Comparison of ENCODE assay signal across 11 cellular contexts in the genomic region with DNA sequence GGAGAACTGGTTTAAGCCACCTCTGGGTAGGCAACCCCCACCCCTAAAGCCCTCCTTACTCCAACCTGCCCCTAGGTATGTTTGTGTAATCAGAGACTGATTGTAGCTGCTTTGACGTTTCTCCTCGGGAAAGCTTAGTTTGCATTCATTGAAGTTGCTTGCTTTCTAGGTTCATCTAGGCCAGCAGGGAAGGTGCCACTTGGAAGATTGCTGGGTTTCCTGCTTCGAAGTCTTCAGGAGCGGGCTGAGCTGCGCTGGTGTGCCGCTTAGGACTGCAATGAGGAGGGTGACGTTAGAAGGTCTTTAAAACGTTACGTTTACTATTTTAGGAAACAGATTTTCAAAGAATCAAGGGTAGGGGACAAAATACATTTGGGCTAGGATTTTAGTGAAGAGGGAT.
DNase-seq lines count a peak whose midpoint lies in the region; ATAC-seq and TF ChIP-seq lines count a peak whose summit lies in the region.
"Had no signal": no experiment of that assay in that cellular context is flagged by ENCODE, and none has a peak within 500 bp of the region (broad histone marks: within the 10 kb centered on the region; RNA-seq: fewer than 3 reads in every experiment).

No MANE protein-coding gene starts in this region.

- POLR2A ChIA-PET in CD4-positive, alpha-beta T cell (lab: Charles Lee), result interaction anchor here (0.9 to 5.4 kb wide), 18 partner anchors 10 to 332 kb away, joined by 3 to 66 read pairs (median 8); a partner anchor contains a TSS
- POLR2A ChIA-PET in IMR-90 (lab: Charles Lee; ENCODE audit: unreplicated experiment), result interaction anchor here (2.0 kb wide), 1 partner anchor 94 kb away, joined by 7 read pairs; no protein-coding TSS in a partner anchor
- POLR2A ChIA-PET in naive thymus-derived CD4-positive, alpha-beta T cell (lab: Charles Lee), result interaction anchor here (0.7 to 3.4 kb wide), 10 partner anchors 10 to 212 kb away, joined by 3 to 12 read pairs (median 6); a partner anchor contains a TSS

- peak overlapping the region; percentile 87; the same call in 1 of the 2 replicates for H3K9ac ChIP-seq in IMR-90 (ENCODE audit: low read depth, low read length)

- peak overlapping the region; percentile 52; the same call in 1 of the 2 replicates for H2AK5ac ChIP-seq in IMR-90 (ENCODE audit: low read depth, low read length)

- peak overlapping the region; percentile 99 for H3K23ac ChIP-seq in IMR-90 (ENCODE audit: low read depth, low read length)

- H3K79me1 ChIP-seq in IMR-90 (ENCODE audit: low read depth in 1 of 2, low read length in 2 of 2), result peaks cover 0 to 25% of the 10 kb centered on the region in 2 experiments; a peak in 2 of 4 replicates

- BruUV-seq in IMR-90 (replicated peaks; lab: Mats Ljungman, UMichigan), result no TSS peak

- peak overlapping the region; percentile 98 for H3K56ac ChIP-seq in IMR-90 (ENCODE audit: extremely low read depth, insufficient read depth, low read length)

- TF ChIP-seq POLR2A in IMR-90 (IDR thresholded peaks at IDR 0.05; ENCODE audit: low read depth, low read length), result no peak
- no peak for TF ChIP-seq POLR2A in breast epithelium (IDR thresholded peaks at IDR 0.05)

- intact Hi-C loops in CD4-positive, alpha-beta T cell (cut with DNase I, micrococcal nuclease), result loop anchor here (2.0 to 10.0 kb wide), 5 partner anchors 93 to 541 kb away; a partner anchor contains a TSS
- intact Hi-C loops in IMR-90 (cut with micrococcal nuclease), result loop anchor here (5.0 kb wide), 2 partner anchors 196 to 391 kb away; no protein-coding TSS in a partner anchor
- intact Hi-C loops in breast epithelium (cut with DNase I; ENCODE audit: low total_unique reads), result no loop called here
- intact Hi-C loops in naive thymus-derived CD4-positive, alpha-beta T cell (cut with micrococcal nuclease), result loop anchor here (2.0 to 5.0 kb wide), 9 partner anchors 181 to 591 kb away; a partner anchor contains a TSS
- intact Hi-C loops in aorta (cut with DNase I), result no loop called here

- peak overlapping the region; percentile 96 for H4K91ac ChIP-seq in IMR-90 (ENCODE audit: insufficient read depth, low read depth, low read length)

- peak overlapping the region; percentile 22 for H2AK9ac ChIP-seq in IMR-90 (replicated peaks; ENCODE audit: low read depth, low read length, poor library complexity)

- TF ChIP-seq CTCF in CD4-positive, alpha-beta T cell (IDR thresholded peaks at IDR 0.05), result no peak
- TF ChIP-seq CTCF in IMR-90 (conservative IDR thresholded peaks at IDR 0.05; ENCODE audit: low read depth, low read length) (no peak), breast epithelium (IDR thresholded peaks at IDR 0.05) (no peak)

- H3K4ac ChIP-seq in IMR-90 (ENCODE audit: low read depth, low read length), result peak overlapping the region; percentile 99

- DNase-seq in CD4-positive, alpha-beta T cell, result no peak
- peak; percentile 33 for DNase-seq in IMR-90
- DNase-seq in breast epithelium (ENCODE audit: low spot score in 2 of 2), result no peak
- DNase-seq in naive thymus-derived CD4-positive, alpha-beta T cell, result peak in 1 of 9 donors; percentile 19
- DNase-seq in ureter (ENCODE audit: low spot score), result no peak
- DNase-seq in DMS153 treated with DMSO at 0.1 percent for 48 hours (lab: John Stamatoyannopoulos, UW; ENCODE audit: unreplicated experiment), result no peak
- no peak for DNase-seq in GM19240 (ENCODE audit: insufficient read length, low spot score)
- DNase-seq in aorta, result no peak
- DNase-seq: GDM1, T1000 had no signal

- no peaks in the 10 kb centered on the region for H3K9me3 Mint-ChIP-seq in CD4-positive, alpha-beta T cell
- H3K9me3 Mint-ChIP-seq in naive thymus-derived CD4-positive, alpha-beta T cell, result peaks cover 0 to 8% (median 0%) of the 10 kb centered on the region in 11 donors

- peaks cover 55% of the 10 kb centered on the region for H3K27me3 ChIP-seq in CD4-positive, alpha-beta T cell (ENCODE audit: control insufficient read depth, insufficient read depth, low read length)
- H3K27me3 ChIP-seq in IMR-90 (ENCODE audit: control insufficient read depth, insufficient read depth, low read length), result no peaks in the 10 kb centered on the region
- no peaks in the 10 kb centered on the region for H3K27me3 ChIP-seq in breast epithelium
- H3K27me3 ChIP-seq in naive thymus-derived CD4-positive, alpha-beta T cell (ENCODE audit: control insufficient read depth in 2 of 2, insufficient read depth in 2 of 2, low read length in 2 of 2), result peaks cover 0 to 32% of the 10 kb centered on the region in 2 donors
- H3K27me3 ChIP-seq in aorta (ENCODE audit: control insufficient read depth in 1 of 2, insufficient read depth in 2 of 2, low read length in 1 of 2), result peaks cover 0 to 3% of the 10 kb centered on the region in 2 donors

- H2AFZ ChIP-seq in IMR-90 (replicated peaks; ENCODE audit: low read length, poor library complexity), result peak overlapping the region; percentile 77

- TF ChIP-seq RAD21 in IMR-90 (IDR thresholded peaks at IDR 0.05; ENCODE audit: low read length), result no peak

- peaks cover 37% of the 10 kb centered on the region for H3K4me1 Mint-ChIP-seq in CD4-positive, alpha-beta T cell (ENCODE audit: low read depth)
- H3K4me1 Mint-ChIP-seq in naive thymus-derived CD4-positive, alpha-beta T cell, result peaks cover 16 to 50% (median 29%) of the 10 kb centered on the region in 7 donors

- peak overlapping the region; percentile 54 to 98 for H4K8ac ChIP-seq in IMR-90 (ENCODE audit: low read depth in 2 of 2, low read length in 2 of 2)

- H3K4me3 ChIP-seq in IMR-90 (ENCODE audit: insufficient read depth, low read depth, low read length) (peak overlapping the region; percentile 73; the same call in 1 of the 2 replicates), breast epithelium (peak overlapping the region; percentile 59 to 80 (median 77)), aorta (ENCODE audit: low read length in 2 of 2) (no peak overlapping the region)
- peak overlapping the region; percentile 89 for H3K4me3 ChIP-seq in naive thymus-derived CD4-positive, alpha-beta T cell (ENCODE audit: low read length)

- peak overlapping the region; percentile 83 for H3K27ac Mint-ChIP-seq in CD4-positive, alpha-beta T cell
- peak overlapping the region; percentile 21 to 94 (median 64) for H3K27ac Mint-ChIP-seq in naive thymus-derived CD4-positive, alpha-beta T cell

- H3K14ac ChIP-seq in IMR-90 (replicated peaks; ENCODE audit: low read depth, low read length), result peak overlapping the region; percentile 27

- H3K18ac ChIP-seq in IMR-90 (ENCODE audit: low read depth, low read length), result peak overlapping the region; percentile 8; the same call in 1 of the 2 replicates

- H3K4me3 Mint-ChIP-seq in CD4-positive, alpha-beta T cell, result peak overlapping the region; percentile 92
- peak overlapping the region; percentile 88 to 98 (median 92) for H3K4me3 Mint-ChIP-seq in naive thymus-derived CD4-positive, alpha-beta T cell

- H3K4me1 ChIP-seq in IMR-90 (ENCODE audit: control insufficient read depth, insufficient read depth, low read length), result peaks cover 3% of the 10 kb centered on the region
- no peaks in the 10 kb centered on the region for H3K4me1 ChIP-seq in breast epithelium
- peaks cover 14 to 23% of the 10 kb centered on the region in 2 donors for H3K4me1 ChIP-seq in naive thymus-derived CD4-positive, alpha-beta T cell (ENCODE audit: control insufficient read depth in 2 of 2, insufficient read depth in 2 of 2, low read length in 2 of 2)
- H3K4me1 ChIP-seq in aorta (ENCODE audit: control insufficient read depth in 1 of 2, insufficient read depth in 2 of 2, low read length in 2 of 2), result no peaks in the 10 kb centered on the region

- H3K9me1 ChIP-seq in IMR-90 (ENCODE audit: insufficient read depth, low read length), result peaks cover 9% of the 10 kb centered on the region

- H2BK20ac ChIP-seq in IMR-90 (ENCODE audit: low read depth, low read length), result peak overlapping the region; percentile 77

- peaks cover 15% of the 10 kb centered on the region for H3K36me3 Mint-ChIP-seq in CD4-positive, alpha-beta T cell (ENCODE audit: low read depth)
- peaks cover 0 to 5% (median 0%) of the 10 kb centered on the region in 5 donors for H3K36me3 Mint-ChIP-seq in naive thymus-derived CD4-positive, alpha-beta T cell

- peak overlapping the region; percentile 94; the same call in 2 of the 3 replicates for H2BK15ac ChIP-seq in IMR-90 (ENCODE audit: low read depth, low read length)

- no peak overlapping the region for H3K27ac ChIP-seq in CD4-positive, alpha-beta T cell (ENCODE audit: low read depth, low read length)
- peak overlapping the region; percentile 51; the same call in 1 of the 2 replicates for H3K27ac ChIP-seq in IMR-90 (ENCODE audit: insufficient read depth, low read length)
- peak overlapping the region; percentile 86 to 89 for H3K27ac ChIP-seq in breast epithelium
- H3K27ac ChIP-seq in naive thymus-derived CD4-positive, alpha-beta T cell (ENCODE audit: low read depth, low read length), result no peak overlapping the region
- H3K27ac ChIP-seq in aorta (ENCODE audit: low read depth in 1 of 2, low read length in 2 of 2), result no peak overlapping the region

- peaks cover 87% of the 10 kb centered on the region for H3K27me3 Mint-ChIP-seq in CD4-positive, alpha-beta T cell
- H3K27me3 Mint-ChIP-seq in naive thymus-derived CD4-positive, alpha-beta T cell, result peaks cover 48 to 73% (median 63%) of the 10 kb centered on the region in 5 donors

- in situ Hi-C loops in IMR-90 (cut with MboI; ENCODE audit: low sequenced_read_pairs), result loop anchor here (10.0 kb wide), 1 partner anchor 389 kb away; no protein-coding TSS in a partner anchor

- peak overlapping the region; percentile 13; the same call in 1 of the 2 replicates for H4K5ac ChIP-seq in IMR-90 (ENCODE audit: low read depth, low read length)

- WGBS in IMR-90 (ENCODE audit: extremely low coverage in 2 of 2, insufficient read length in 1 of 2), 2 experiments, result 39% methylated on average over 5 of the region's 9 CpGs; no CpG with 5 or more reads in 1 of the 2 experiments
- WGBS in aorta, 2 donors, result 18 to 21% methylated on average over 9 of the region's 9 CpGs

- ATAC-seq in CD4-positive, alpha-beta T cell (ENCODE audit: poor library complexity), result no peak
- ATAC-seq in IMR-90 (ENCODE audit: low read depth), result no peak
- no peak for ATAC-seq in naive thymus-derived CD4-positive, alpha-beta T cell
- ATAC-seq in aorta (ENCODE audit: low FRiP score), result no peak

- H2BK5ac ChIP-seq in IMR-90 (ENCODE audit: low read depth, low read length, poor library complexity, severe bottlenecking), result peak overlapping the region; percentile 37

- H3K4me2 ChIP-seq in IMR-90 (ENCODE audit: low read depth, low read length), result peak overlapping the region; percentile 65; the same call in 1 of the 2 replicates

- CTCF ChIA-PET in CD4-positive, alpha-beta T cell (lab: Charles Lee), result interaction anchor here (0.8 to 3.6 kb wide), 11 partner anchors 8 to 1035 kb away, joined by 3 to 12 read pairs (median 5); a partner anchor contains a TSS
- CTCF ChIA-PET in IMR-90 (lab: Yijun Ruan, JAX), result interaction anchor here (1.2 to 1.5 kb wide), 2 partner anchors 92 to 120 kb away, joined by 3 read pairs; a partner anchor contains a TSS
- CTCF ChIA-PET in naive thymus-derived CD4-positive, alpha-beta T cell (lab: Charles Lee), result interaction anchor here (0.6 to 1.7 kb wide), 6 partner anchors 180 to 260 kb away, joined by 3 to 8 read pairs (median 3); no protein-coding TSS in a partner anchor

- H2BK120ac ChIP-seq in IMR-90 (ENCODE audit: low read depth, low read length), result peak overlapping the region; percentile 99

- no peaks in the 10 kb centered on the region for H3K9me3 ChIP-seq in CD4-positive, alpha-beta T cell (ENCODE audit: control insufficient read depth, low read length)
- no peaks in the 10 kb centered on the region for H3K9me3 ChIP-seq in IMR-90 (ENCODE audit: control insufficient read depth, insufficient read depth, low read length)
- H3K9me3 ChIP-seq in breast epithelium, result no peaks in the 10 kb centered on the region
- no peaks in the 10 kb centered on the region for H3K9me3 ChIP-seq in naive thymus-derived CD4-positive, alpha-beta T cell (ENCODE audit: control insufficient read depth in 2 of 3, low read length in 3 of 3)
- no peaks in the 10 kb centered on the region for H3K9me3 ChIP-seq in aorta (ENCODE audit: control insufficient read depth, low read length)
- H3K9me3 ChIP-seq: HAP-1 had no signal

- no peaks in the 10 kb centered on the region for H4K20me1 ChIP-seq in IMR-90 (ENCODE audit: insufficient read depth, low read length)

- H3K36me3 ChIP-seq in IMR-90 (ENCODE audit: control insufficient read depth, insufficient read depth, low read length) (no peaks in the 10 kb centered on the region), breast epithelium (no peaks in the 10 kb centered on the region), aorta (ENCODE audit: control insufficient read depth in 1 of 2, insufficient read depth in 2 of 2, low read length in 1 of 2) (no peaks in the 10 kb centered on the region)
- H3K36me3 ChIP-seq in naive thymus-derived CD4-positive, alpha-beta T cell (ENCODE audit: control insufficient read depth in 2 of 3, insufficient read depth in 3 of 3, low read length in 3 of 3), result no peaks in the 10 kb centered on the region
- H3K36me3 ChIP-seq: HAP-1 had no signal

- dilution Hi-C loops in IMR-90 (cut with HindIII; ENCODE audit: low sequenced_read_pairs, unreplicated experiment), result no loop called here

Comparison
In these comparisons a context has a peak if more than half of its experiments do, and no peak if none do; other contexts are left out.
1. H3K27ac ChIP-seq: peak in IMR-90 (single experiment) and breast epithelium (2 of 2); none in CD4-positive, alpha-beta T cell (single experiment), naive thymus-derived CD4-positive, alpha-beta T cell (single experiment) and aorta (0 of 2).
2. H3K4me3 ChIP-seq: peak in IMR-90 (single experiment), breast epithelium (3 of 3) and naive thymus-derived CD4-positive, alpha-beta T cell (single experiment); none in aorta (0 of 2).
3. intact Hi-C loops: an anchor here in CD4-positive, alpha-beta T cell (2.0 to 10.0 kb wide), IMR-90 (5.0 kb wide) and naive thymus-derived CD4-positive, alpha-beta T cell (2.0 to 5.0 kb wide); none called in breast epithelium and aorta.